Comparison of ENCODE assay signal across 8 cellular contexts in the genomic region with DNA sequence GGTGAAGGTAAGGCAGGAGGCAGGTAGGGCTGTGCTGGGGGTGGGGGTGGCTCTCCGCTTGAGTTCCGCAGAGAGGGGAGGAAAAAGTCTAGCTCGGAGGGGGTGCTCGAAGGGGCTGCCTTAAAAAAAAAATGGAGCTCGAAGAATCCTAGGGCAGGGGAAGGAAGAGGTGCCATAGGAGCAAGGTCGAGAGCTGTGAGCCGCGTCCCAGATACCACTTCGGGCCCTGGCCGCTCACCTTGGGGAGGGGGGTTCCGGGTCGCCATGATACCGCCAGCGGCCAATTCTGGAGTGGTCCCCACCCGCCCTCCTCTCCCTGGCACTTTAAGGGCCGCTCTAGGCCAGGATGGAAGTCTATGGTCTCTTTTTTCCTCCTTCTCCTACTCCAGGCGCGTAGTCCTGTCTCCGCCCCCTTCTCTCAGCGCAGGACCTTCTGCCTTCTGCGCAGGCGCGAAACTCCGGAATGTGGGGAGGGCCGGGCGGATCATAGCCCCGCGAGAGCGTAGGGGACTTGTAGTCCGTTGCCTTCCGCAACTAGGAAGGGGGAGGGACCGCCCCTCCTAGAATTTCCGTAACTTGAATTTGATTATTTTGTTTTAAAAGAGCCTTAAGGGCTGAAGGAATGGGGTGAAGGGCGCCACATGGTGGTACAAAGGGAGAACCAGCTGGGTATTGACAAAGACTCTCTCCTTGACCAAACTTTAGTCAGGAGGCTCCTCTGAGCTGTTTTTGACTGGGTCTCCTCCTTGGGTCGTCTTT. TPM values are rescaled to one million over a fixed set of nuclear protein-coding genes. Genes with fewer than 3 reads are reported as not detected.
DNase-seq lines count a peak whose midpoint lies in the region; ATAC-seq and TF ChIP-seq lines count a peak whose summit lies in the region.

Gene FUNDC1 (minus strand): TSS at position 293 of the 759 bp plus-strand sequence. CDS start 27 bp downstream, at position 266.

- H3K4me3 ChIP-seq in BE2C (ENCODE audit: low read depth, low read length) (peak within 1 kb of the TSS; percentile 75), colonic mucosa (peak within 1 kb of the TSS; percentile 65)

- peak within 1 kb of the TSS; percentile 68 to 81 for H3K9ac ChIP-seq in colonic mucosa (ENCODE audit: low read depth in 2 of 2, low read length in 2 of 2)

- peak within 1 kb of the TSS; percentile 55 for H3K27ac ChIP-seq in colonic mucosa

- H3K4me1 ChIP-seq in BE2C = no peaks in the 10 kb centered on the region
- no peaks in the 10 kb centered on the region for H3K4me1 ChIP-seq in colonic mucosa

- no peaks in the 10 kb centered on the region for H3K9me3 Mint-ChIP-seq in activated CD4-positive, alpha-beta T cell treated with anti-CD3 and anti-CD28 coated beads, Interleukin-2, amount 10 ng/mL, durations not matched to agents 24 days and 14 days

- H3K27ac Mint-ChIP-seq in activated CD4-positive, alpha-beta T cell treated with anti-CD3 and anti-CD28 coated beads, Interleukin-2, amount 10 ng/mL, durations not matched to agents 24 days and 14 days = peak within 1 kb of the TSS; percentile 92

- no peaks in the 10 kb centered on the region for H3K27me3 Mint-ChIP-seq in activated CD4-positive, alpha-beta T cell treated with anti-CD3 and anti-CD28 coated beads, Interleukin-2, amount 10 ng/mL, durations not matched to agents 24 days and 14 days

- H3K36me3 ChIP-seq in BE2C (no peaks in the 10 kb centered on the region), colonic mucosa (no peaks in the 10 kb centered on the region)

- H3K36me3 Mint-ChIP-seq in activated CD4-positive, alpha-beta T cell treated with anti-CD3 and anti-CD28 coated beads, Interleukin-2, amount 10 ng/mL, durations not matched to agents 24 days and 14 days (ENCODE audit: low read depth) = peaks cover 6% of the 10 kb centered on the region

- DNase-seq in BE2C = peak; percentile 93
- peak; percentile 84 for DNase-seq in GM19238 (ENCODE audit: insufficient read length, low spot score)
- DNase-seq in NCI-H524 treated with DMSO at 0.1 percent for 48 hours (lab: John Stamatoyannopoulos, UW) = peak; percentile 80
- peak; percentile 96 for DNase-seq in activated CD4-positive, alpha-beta T cell treated with anti-CD3 and anti-CD28 coated beads, Interleukin-2, amount 10 ng/mL, durations not matched to agents 24 days and 14 days
- peak; percentile 97 for DNase-seq in colonic mucosa
- DNase-seq in left colon = peak; percentile 95 to 97
- DNase-seq in stimulated activated CD4-positive, alpha-beta T cell treated with anti-CD3 and anti-CD28 coated beads, Interleukin-1b, Interleukin-23, amount 100 ng/mL, for 48 hours = peak; percentile 90

- H3K4me1 Mint-ChIP-seq in activated CD4-positive, alpha-beta T cell treated with anti-CD3 and anti-CD28 coated beads, Interleukin-2, amount 10 ng/mL, durations not matched to agents 24 days and 14 days = peaks cover 14% of the 10 kb centered on the region

- TF ChIP-seq CTCF in BE2C (IDR thresholded peaks at IDR 0.05; ENCODE audit: low read depth, low read length) (peak; percentile 44), colonic mucosa (IDR thresholded peaks at IDR 0.05) (peak; percentile 35)

- ATAC-seq in HG03442 (IDR thresholded peaks at IDR 0.05; ENCODE audit: unreplicated experiment) (peak; percentile 97), left colon (peak; percentile 99)

- H3K27me3 ChIP-seq in BE2C = no peaks in the 10 kb centered on the region
- H3K27me3 ChIP-seq in colonic mucosa = no peaks in the 10 kb centered on the region

- peak within 1 kb of the TSS; percentile 91 for H3K4me3 Mint-ChIP-seq in activated CD4-positive, alpha-beta T cell treated with anti-CD3 and anti-CD28 coated beads, Interleukin-2, amount 10 ng/mL, durations not matched to agents 24 days and 14 days

- H3K9me3 ChIP-seq in BE2C (no peaks in the 10 kb centered on the region), colonic mucosa (no peaks in the 10 kb centered on the region)

- intact Hi-C loops in activated CD4-positive, alpha-beta T cell treated with anti-CD3 and anti-CD28 coated beads, Interleukin-2, amount 10 ng/mL, durations not matched to agents 24 days and 14 days (cut with micrococcal nuclease) = loop anchor here (10.0 kb wide), 1 partner anchor 532 kb away; no protein-coding TSS in a partner anchor
- intact Hi-C loops in colonic mucosa (cut with DNase I) (no loop called here), left colon (cut with DNase I, micrococcal nuclease) (no loop called here)

RNA-seq across cellular contexts. Expression of gene FUNDC1, which starts in this region (rescaled TPM):
- polyA plus RNA-seq in BE2C (2012; ENCODE audit: insufficient read depth, insufficient read length, low read depth) = 22.7 TPM
- 9.5 and 12.2 TPM in 2 replicates for total RNA-seq in activated CD4-positive, alpha-beta T cell treated with anti-CD3 and anti-CD28 coated beads, Interleukin-2, amount 10 ng/mL, durations not matched to agents 24 days and 14 days
- total RNA-seq in colonic mucosa (10 to 100 TPM; 11.9 to 14.3 TPM), left colon (10 to 100 TPM in 1 of 2 donors, 1 to 10 TPM in 1; 9.7 to 12.1 TPM)

Comparison
In these comparisons a context has a peak if more than half of its experiments do, and no peak if none do; other contexts are left out.
1. Peak in every context shown above with its lines: DNase-seq, ATAC-seq, H3K4me3 ChIP-seq and H3K27ac ChIP-seq.